Comparison of ENCODE assay signal across 24 cellular contexts in genomic region chr7:157575181-157575580, GRCh38.
"Had no signal": no experiment of that assay in that cellular context is flagged by ENCODE, and none has a peak within 500 bp of the region (broad histone marks: within the 10 kb centered on the region; RNA-seq: fewer than 3 reads in every experiment).

No MANE protein-coding gene starts in this region.

- ATAC-seq: activated naive CD8-positive, alpha-beta T cell treated with anti-CD3 and anti-CD28 coated beads, Interleukin-2, amount 50 U/mL, for 24 hours; activated T-cell treated with anti-CD3 and anti-CD28 coated beads, Interleukin-2, amount 50 U/mL, for 72 hours; body of pancreas; K562; PC-3; SK-N-SH treated with all-trans-retinoic acid at 6 μM for 48 hours; WTC11 had no signal

- H3K36me3 ChIP-seq: ascending aorta, SJSA1 had no signal

- DNase-seq: activated CD4-positive, alpha-beta T cell treated with anti-CD3 and anti-CD28 coated beads for 1 hour; activated CD4-positive, alpha-beta T cell treated with anti-CD3 and anti-CD28 coated beads, Interleukin-2, amount 10 ng/mL, durations not matched to agents 24 days and 14 days; activated CD4-positive, alpha-beta T cell treated with anti-CD3 and anti-CD28 coated beads, Interleukin-2, amount 50 U/mL, for 48 hours; activated naive CD4-positive, alpha-beta T cell treated with anti-CD3 and anti-CD28 coated beads, Interleukin-2, amount 50 U/mL, for 16 hours; activated naive CD8-positive, alpha-beta T cell treated with anti-CD3 and anti-CD28 coated beads, Interleukin-2, amount 50 U/mL, for 24 hours; activated T-cell treated with anti-CD3 and anti-CD28 coated beads, Interleukin-2, amount 50 U/mL, for 72 hours; amniotic stem cell; body of pancreas; Karpas-422; MM.1S; NCI-H1105; NCI-H1436; NCI-H1694 treated with DMSO at 0.1 percent for 48 hours; NCI-H2029 treated with DMSO at 0.1 percent for 48 hours; NCI-H446; NCI-H524; PC-3; SHP77; SW 1271 had no signal

- H3K27me3 ChIP-seq: ascending aorta, body of pancreas, SJSA1 had no signal

- H3K9me3 Mint-ChIP-seq: activated CD4-positive, alpha-beta T cell treated with anti-CD3 and anti-CD28 coated beads, Interleukin-2, amount 10 ng/mL, durations not matched to agents 24 days and 14 days; activated naive CD8-positive, alpha-beta T cell treated with anti-CD3 and anti-CD28 coated beads, Interleukin-2, amount 50 U/mL, for 24 hours; activated T-cell treated with anti-CD3 and anti-CD28 coated beads, Interleukin-2, amount 50 U/mL, for 72 hours had no signal

- H3K27ac ChIP-seq: ascending aorta, body of pancreas, SJSA1 had no signal

- H3K4me1 ChIP-seq: ascending aorta, body of pancreas had no signal

- H3K36me3 Mint-ChIP-seq: WTC11 had no signal

- H3K27ac Mint-ChIP-seq: activated CD4-positive, alpha-beta T cell treated with anti-CD3 and anti-CD28 coated beads, Interleukin-2, amount 10 ng/mL, durations not matched to agents 24 days and 14 days; activated naive CD8-positive, alpha-beta T cell treated with anti-CD3 and anti-CD28 coated beads, Interleukin-2, amount 50 U/mL, for 24 hours; activated T-cell treated with anti-CD3 and anti-CD28 coated beads, Interleukin-2, amount 50 U/mL, for 72 hours; WTC11 had no signal

- H3K4me3 ChIP-seq: ascending aorta, body of pancreas, K562, SJSA1 had no signal

- H3K4me1 Mint-ChIP-seq: WTC11 had no signal

- H3K4me3 Mint-ChIP-seq: activated CD4-positive, alpha-beta T cell treated with anti-CD3 and anti-CD28 coated beads, Interleukin-2, amount 10 ng/mL, durations not matched to agents 24 days and 14 days; activated naive CD8-positive, alpha-beta T cell treated with anti-CD3 and anti-CD28 coated beads, Interleukin-2, amount 50 U/mL, for 24 hours; WTC11 had no signal

- H3K9me3 ChIP-seq: ascending aorta, body of pancreas, SJSA1 had no signal
